16 cellular contexts compared by ENCODE assay signal in the genomic region with DNA sequence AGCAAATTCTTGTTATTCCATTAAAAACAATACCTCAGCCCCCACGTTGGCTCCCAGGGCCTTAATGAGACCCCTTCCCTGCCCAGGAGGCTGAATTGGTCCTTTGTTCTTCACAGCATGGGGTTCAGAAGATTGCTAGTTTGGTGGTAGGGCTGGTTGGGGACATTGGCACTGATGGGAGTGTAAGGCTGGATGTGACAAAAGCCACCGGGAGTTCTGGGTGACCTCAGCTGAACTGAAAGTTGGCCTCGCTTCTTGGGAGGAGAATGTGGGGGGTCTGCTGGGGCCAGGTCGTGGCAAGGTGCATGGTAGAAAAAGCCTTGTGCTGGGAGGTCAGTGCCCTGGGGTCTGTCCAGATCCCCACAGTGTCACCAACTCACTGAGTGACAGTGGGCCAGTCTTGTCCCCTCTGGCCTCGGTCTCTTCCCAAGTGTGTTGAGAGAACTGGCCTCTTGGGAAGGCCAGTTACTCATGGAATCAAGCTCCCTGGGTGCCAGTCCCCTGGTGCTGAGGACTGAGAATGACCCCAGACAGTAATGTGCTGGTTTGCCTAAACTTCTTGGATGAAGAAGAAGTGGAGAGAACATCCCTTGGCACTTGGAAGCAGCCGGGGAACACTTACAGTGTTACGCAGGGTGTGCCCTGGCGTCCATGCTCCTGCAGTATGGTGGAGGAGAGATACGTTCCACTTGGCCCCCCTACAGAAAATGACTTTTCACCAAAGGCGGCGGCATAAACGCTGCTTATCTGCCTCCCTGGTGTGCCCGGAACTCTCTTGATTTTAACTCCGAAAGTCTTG.
"Had no signal": no experiment of that assay in that cellular context is flagged by ENCODE, and none has a peak within 500 bp of the region (broad histone marks: within the 10 kb centered on the region; RNA-seq: fewer than 3 reads in every experiment).

No MANE protein-coding gene starts in this region.

- H3K36me3 ChIP-seq: gastrocnemius medialis, right lobe of liver had no signal

- H3K9me3 ChIP-seq: gastrocnemius medialis, right lobe of liver, testis had no signal

- H3K27me3 ChIP-seq: gastrocnemius medialis, right lobe of liver, testis had no signal

- ATAC-seq: activated CD4-positive, CD25-positive, alpha-beta regulatory T cell treated with anti-CD3 and anti-CD28 coated beads, Interleukin-2, amount 50 U/mL, for 24 hours; activated naive CD8-positive, alpha-beta T cell treated with anti-CD3 and anti-CD28 coated beads, Interleukin-2, amount 50 U/mL, for 24 hours; gastrocnemius medialis; left ventricle myocardium superior; right lobe of liver had no signal

- H3K4me1 Mint-ChIP-seq: activated naive CD8-positive, alpha-beta T cell treated with anti-CD3 and anti-CD28 coated beads, Interleukin-2, amount 50 U/mL, for 24 hours had no signal

- H3K27ac Mint-ChIP-seq: activated naive CD8-positive, alpha-beta T cell treated with anti-CD3 and anti-CD28 coated beads, Interleukin-2, amount 50 U/mL, for 24 hours; activated T-helper 1 cell treated with anti-CD3 and anti-CD28 coated beads, Interleukin-12 subunit alpha, Interleukin-12 subunit beta, Interleukin-2, Interleukin-4 antibody, amounts not matched to agents 30 ng/mL and 10 ng/mL and 1 ng/mL, durations not matched to agents 14 hours and 24 hours and 36 hours; progenitor cell of endocrine pancreas; stimulated activated naive CD8-positive, alpha-beta T cell treated with anti-CD3 and anti-CD28 coated beads, Interleukin-15, Interleukin-2, amounts not matched to agents 100 ng/mL and 50 ng/mL, for 24 hours; T-helper 2 cell treated with Interferon-gamma antibody and Interleukin-4, amounts not matched to agents 5 μg/mL and 100 μg/mL, for 36 hours had no signal

- H3K4me3 ChIP-seq: gastrocnemius medialis, right lobe of liver, testis had no signal

- H3K27me3 Mint-ChIP-seq: activated naive CD8-positive, alpha-beta T cell treated with anti-CD3 and anti-CD28 coated beads, Interleukin-2, amount 50 U/mL, for 24 hours; stimulated activated naive CD8-positive, alpha-beta T cell treated with anti-CD3 and anti-CD28 coated beads, Interleukin-15, Interleukin-2, amounts not matched to agents 100 ng/mL and 50 ng/mL, for 24 hours had no signal

- DNase-seq: activated CD4-positive, alpha-beta T cell treated with anti-CD3 and anti-CD28 coated beads, Interleukin-2, amount 50 U/mL, for 4 hours; activated naive CD4-positive, alpha-beta T cell; activated naive CD8-positive, alpha-beta T cell treated with anti-CD3 and anti-CD28 coated beads, Interleukin-2, amount 50 U/mL, for 24 hours; caudate nucleus; cortex of kidney; effector memory CD4-positive, alpha-beta T cell; gastrocnemius medialis; left ventricle myocardium superior; SW 1271; testis had no signal

- H3K9me3 Mint-ChIP-seq: activated naive CD8-positive, alpha-beta T cell treated with anti-CD3 and anti-CD28 coated beads, Interleukin-2, amount 50 U/mL, for 24 hours; activated T-helper 1 cell treated with anti-CD3 and anti-CD28 coated beads, Interleukin-12 subunit alpha, Interleukin-12 subunit beta, Interleukin-2, Interleukin-4 antibody, amounts not matched to agents 30 ng/mL and 10 ng/mL and 1 ng/mL, durations not matched to agents 14 hours and 24 hours and 36 hours; stimulated activated naive CD8-positive, alpha-beta T cell treated with anti-CD3 and anti-CD28 coated beads, Interleukin-15, Interleukin-2, amounts not matched to agents 100 ng/mL and 50 ng/mL, for 24 hours; T-helper 2 cell treated with Interferon-gamma antibody and Interleukin-4, amounts not matched to agents 5 μg/mL and 100 μg/mL, for 36 hours had no signal

- H3K4me1 ChIP-seq: gastrocnemius medialis, right lobe of liver, testis had no signal

- H3K27ac ChIP-seq: gastrocnemius medialis, right lobe of liver, testis had no signal

- H3K4me3 Mint-ChIP-seq: activated naive CD8-positive, alpha-beta T cell treated with anti-CD3 and anti-CD28 coated beads, Interleukin-2, amount 50 U/mL, for 24 hours; activated T-helper 1 cell treated with anti-CD3 and anti-CD28 coated beads, Interleukin-12 subunit alpha, Interleukin-12 subunit beta, Interleukin-2, Interleukin-4 antibody, amounts not matched to agents 30 ng/mL and 10 ng/mL and 1 ng/mL, durations not matched to agents 14 hours and 24 hours and 36 hours; stimulated activated naive CD8-positive, alpha-beta T cell treated with anti-CD3 and anti-CD28 coated beads, Interleukin-15, Interleukin-2, amounts not matched to agents 100 ng/mL and 50 ng/mL, for 24 hours; T-helper 2 cell treated with Interferon-gamma antibody and Interleukin-4, amounts not matched to agents 5 μg/mL and 100 μg/mL, for 36 hours had no signal
